8 cellular contexts compared by ENCODE assay signal in genomic region chr3:104564045-104564643, GRCh38.
A peak's percentile ranks its signal among the peaks of the same experiment; 100 is the strongest.
DNase-seq lines count a peak whose midpoint lies in the region; ATAC-seq and TF ChIP-seq lines count a peak whose summit lies in the region.

No MANE protein-coding gene starts in this region.

- H3K4me1 ChIP-seq in ovary (ENCODE audit: insufficient read depth) (no peaks in the 10 kb centered on the region), gastrocnemius medialis (no peaks in the 10 kb centered on the region)

- H3K36me3 ChIP-seq in ovary (no peaks in the 10 kb centered on the region), gastrocnemius medialis (no peaks in the 10 kb centered on the region)

- no peaks in the 10 kb centered on the region for H3K4me1 Mint-ChIP-seq in activated CD8-positive, alpha-beta T cell treated with anti-CD3 and anti-CD28 coated beads, Interleukin-2, amount 10 ng/mL, durations not matched to agents 7 days and 5 days (ENCODE audit: low read depth)

- peak; percentile 39 for DNase-seq in NCI-H1694 treated with DMSO at 0.1 percent for 48 hours (lab: John Stamatoyannopoulos, UW)
- no peak for DNase-seq in NCI-H1694 (lab: John Stamatoyannopoulos, UW)
- DNase-seq in NCI-H2029 treated with DMSO at 0.1 percent for 48 hours (lab: John Stamatoyannopoulos, UW): peak; percentile 11
- peak; percentile 69 for DNase-seq in activated CD8-positive, alpha-beta T cell treated with anti-CD3 and anti-CD28 coated beads, Interleukin-2, amount 10 ng/mL, durations not matched to agents 7 days and 5 days
- peak; percentile 21 to 61 for DNase-seq in erythroblast (lab: John Stamatoyannopoulos, UW)
- peak; percentile 19 to 62 (median 38) for DNase-seq in ovary
- DNase-seq in gastrocnemius medialis: no peak

- H3K27me3 ChIP-seq in ovary (no peaks in the 10 kb centered on the region), gastrocnemius medialis (no peaks in the 10 kb centered on the region)

- H3K36me3 Mint-ChIP-seq in activated CD8-positive, alpha-beta T cell treated with anti-CD3 and anti-CD28 coated beads, Interleukin-2, amount 10 ng/mL, durations not matched to agents 7 days and 5 days (ENCODE audit: low read depth): no peaks in the 10 kb centered on the region

- intact Hi-C loops in ovary (cut with DNase I) (no loop called here), gastrocnemius medialis (cut with DNase I; ENCODE audit: low total_unique reads) (no loop called here)

- H3K27me3 Mint-ChIP-seq in activated CD8-positive, alpha-beta T cell treated with anti-CD3 and anti-CD28 coated beads, Interleukin-2, amount 10 ng/mL, durations not matched to agents 7 days and 5 days (ENCODE audit: low read depth): no peaks in the 10 kb centered on the region

- TF ChIP-seq EP300 in ovary (IDR thresholded peaks at IDR 0.05): no peak

- CTCF ChIA-PET in activated CD8-positive, alpha-beta T cell treated with anti-CD3 and anti-CD28 coated beads, Interleukin-2, amount 10 ng/mL, durations not matched to agents 7 days and 5 days (lab: Charles Lee): no interaction called here

- POLR2A ChIA-PET in activated CD8-positive, alpha-beta T cell treated with anti-CD3 and anti-CD28 coated beads, Interleukin-2, amount 10 ng/mL, durations not matched to agents 7 days and 5 days (lab: Charles Lee): interaction anchor here (0.6 kb wide), 1 partner anchor 806 kb away, joined by 3 read pairs; no protein-coding TSS in a partner anchor

- H3K27ac ChIP-seq in ovary (no peak overlapping the region), gastrocnemius medialis (no peak overlapping the region)

- no peaks in the 10 kb centered on the region for H3K9me3 ChIP-seq in ovary
- no peaks in the 10 kb centered on the region for H3K9me3 ChIP-seq in gastrocnemius medialis

- H3K9me3 Mint-ChIP-seq in activated CD8-positive, alpha-beta T cell treated with anti-CD3 and anti-CD28 coated beads, Interleukin-2, amount 10 ng/mL, durations not matched to agents 7 days and 5 days (ENCODE audit: insufficient read depth): no peaks in the 10 kb centered on the region

- WGBS in ovary, 3 donors: 60 to 66% (median 65%) methylated on average over 6 of the region's 6 CpGs

- H3K4me3 Mint-ChIP-seq in activated CD8-positive, alpha-beta T cell treated with anti-CD3 and anti-CD28 coated beads, Interleukin-2, amount 10 ng/mL, durations not matched to agents 7 days and 5 days: no peak overlapping the region

- ATAC-seq in activated CD8-positive, alpha-beta T cell treated with anti-CD3 and anti-CD28 coated beads, Interleukin-2, amount 10 ng/mL, durations not matched to agents 7 days and 5 days: no peak
- ATAC-seq in HG03432 (IDR thresholded peaks at IDR 0.05; ENCODE audit: unreplicated experiment): no peak
- ATAC-seq in gastrocnemius medialis: no peak

- TF ChIP-seq POLR2A in erythroblast (IDR thresholded peaks at IDR 0.05; ENCODE audit: low read length): no peak
- TF ChIP-seq POLR2A in ovary (IDR thresholded peaks at IDR 0.05): no peak
- no peak for TF ChIP-seq POLR2A in gastrocnemius medialis (IDR thresholded peaks at IDR 0.05)

- TF ChIP-seq CTCF in ovary (IDR thresholded peaks at IDR 0.05) (peak; percentile 15 to 46 (median 44)), gastrocnemius medialis (IDR thresholded peaks at IDR 0.05 in 4 of 5, conservative IDR thresholded peaks at IDR 0.05 in 1 of 5) (peak in 2 of 5 experiments; percentile 41 to 48)

- no peak overlapping the region for H3K4me3 ChIP-seq in ovary
- H3K4me3 ChIP-seq in gastrocnemius medialis: no peak overlapping the region

- in situ Hi-C loops in gastrocnemius medialis (cut with MboI; ENCODE audit: low sequenced_read_pairs in 4 of 4): no loop called here

- no peak overlapping the region for H3K27ac Mint-ChIP-seq in activated CD8-positive, alpha-beta T cell treated with anti-CD3 and anti-CD28 coated beads, Interleukin-2, amount 10 ng/mL, durations not matched to agents 7 days and 5 days

Comparison
In these comparisons a context has a peak if more than half of its experiments do, and no peak if none do; other contexts are left out.
1. DNase-seq: peak in NCI-H1694 treated with DMSO at 0.1 percent for 48 hours (single experiment), NCI-H2029 treated with DMSO at 0.1 percent for 48 hours (single experiment), activated CD8-positive, alpha-beta T cell treated with anti-CD3 and anti-CD28 coated beads, Interleukin-2, amount 10 ng/mL, durations not matched to agents 7 days and 5 days (single experiment), erythroblast (2 of 2) and ovary (5 of 5); none in NCI-H1694 (single experiment) and gastrocnemius medialis (0 of 2).